ENCODE assay signal across 21 cellular contexts in the genomic region with DNA sequence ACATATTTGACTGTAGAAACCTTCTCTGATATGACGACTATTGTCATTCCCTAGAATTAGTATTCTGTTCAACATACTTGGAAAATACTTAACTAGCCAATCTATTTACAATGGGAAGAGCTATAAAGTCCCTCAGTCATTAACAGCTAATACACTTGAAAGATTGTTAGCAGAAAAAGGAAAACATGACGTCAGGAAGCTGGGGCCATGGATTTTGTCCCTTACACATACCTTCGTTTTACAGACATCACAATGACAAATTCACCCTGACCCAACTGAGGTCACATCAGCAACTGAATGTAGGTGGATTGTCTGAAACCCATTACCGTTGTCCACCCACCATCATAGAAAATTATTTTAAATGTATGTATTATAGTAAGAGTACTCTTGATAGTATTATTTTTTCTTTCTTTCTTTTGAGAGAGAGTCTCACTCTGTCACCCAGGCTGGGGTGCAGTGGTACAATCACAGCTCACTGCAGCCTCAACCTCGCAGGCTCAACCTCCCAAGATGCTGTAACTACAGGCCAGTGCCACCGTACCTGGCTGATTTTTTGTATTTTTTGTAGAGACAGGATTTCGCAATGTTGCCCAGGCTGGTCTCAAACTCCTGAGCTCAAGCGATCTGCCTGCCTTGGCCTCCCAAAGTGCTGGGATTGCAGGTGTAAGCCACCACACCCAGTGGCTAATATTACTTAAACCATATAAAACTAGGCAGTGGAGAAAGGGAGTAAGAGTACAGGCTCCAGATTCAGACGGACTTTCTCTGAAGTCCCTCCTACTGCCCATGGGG.
"Had no signal": no experiment of that assay in that cellular context is flagged by ENCODE, and none has a peak within 500 bp of the region (broad histone marks: within the 10 kb centered on the region; RNA-seq: fewer than 3 reads in every experiment).

No MANE protein-coding gene starts in this region.

- H3K4me1 Mint-ChIP-seq: naive thymus-derived CD4-positive, alpha-beta T cell had no signal

- H3K27me3 ChIP-seq: colonic mucosa, esophagus muscularis mucosa, foreskin keratinocyte, gastroesophageal sphincter, heart left ventricle had no signal

- H3K4me1 ChIP-seq: colonic mucosa, foreskin keratinocyte, left lung, lower lobe of right lung had no signal

- H3K4me3 Mint-ChIP-seq: dendritic cell treated with granulocyte-macrophage colony-stimulating factor and Interleukin-4, amounts not matched to agents 40 ng/mL and 50 ng/mL, for 4 days; effector memory CD8-positive, alpha-beta T cell; naive thymus-derived CD4-positive, alpha-beta T cell had no signal

- ATAC-seq: effector memory CD8-positive, alpha-beta T cell; foreskin keratinocyte; gastroesophageal sphincter; heart left ventricle; left cardiac atrium; left lung; left ventricle myocardium superior; lower lobe of right lung; naive thymus-derived CD4-positive, alpha-beta T cell had no signal

- H3K36me3 ChIP-seq: colonic mucosa, esophagus muscularis mucosa, gastroesophageal sphincter, heart left ventricle, left lung, lower lobe of right lung had no signal

- H3K36me3 Mint-ChIP-seq: naive thymus-derived CD4-positive, alpha-beta T cell had no signal

- FAIRE-seq: endothelial cell of umbilical vein, frontal cortex, islet of Langerhans, keratinocyte had no signal

- H3K9me3 Mint-ChIP-seq: dendritic cell treated with granulocyte-macrophage colony-stimulating factor and Interleukin-4, amounts not matched to agents 40 ng/mL and 50 ng/mL, for 4 days; naive thymus-derived CD4-positive, alpha-beta T cell had no signal

- H3K4me3 ChIP-seq: colonic mucosa, esophagus muscularis mucosa, gastroesophageal sphincter, heart left ventricle, left lung, lower lobe of right lung had no signal

- H3K27ac Mint-ChIP-seq: dendritic cell treated with granulocyte-macrophage colony-stimulating factor and Interleukin-4, amounts not matched to agents 40 ng/mL and 50 ng/mL, for 4 days; effector memory CD8-positive, alpha-beta T cell; naive thymus-derived CD4-positive, alpha-beta T cell had no signal

- H3K27me3 Mint-ChIP-seq: dendritic cell treated with granulocyte-macrophage colony-stimulating factor and Interleukin-4, amounts not matched to agents 40 ng/mL and 50 ng/mL, for 4 days; effector memory CD8-positive, alpha-beta T cell had no signal

- DNase-seq: colonic mucosa; cortex of kidney; effector CD8-positive, alpha-beta T cell; effector memory CD8-positive, alpha-beta T cell; foreskin keratinocyte; heart left ventricle; hippocampal formation; left cardiac atrium; left lung; left ventricle myocardium superior; lower lobe of right lung; mesenchymal stem cell; midbrain; naive thymus-derived CD4-positive, alpha-beta T cell had no signal

- H3K27ac ChIP-seq: colonic mucosa, esophagus muscularis mucosa, foreskin keratinocyte, gastroesophageal sphincter, heart left ventricle, left lung, lower lobe of right lung had no signal

- H3K9me3 ChIP-seq: colonic mucosa, esophagus muscularis mucosa, gastroesophageal sphincter, heart left ventricle, left lung, lower lobe of right lung had no signal
